In genomic region chr2:226540204-226540994, GRCh38 we compare ENCODE assay signal across 1 cellular context.
TF ChIP-seq lines count a peak whose summit lies in the region.

No MANE protein-coding gene starts in this region.

TF ChIP-seq in liver, 16 proteins besides CTCF, POLR2A, EP300 and RAD21 (continued from another document):
- TF ChIP-seq REST (IDR thresholded peaks at IDR 0.05) (no peak), FOXA2 (IDR thresholded peaks at IDR 0.05) (no peak), HNF4G (IDR thresholded peaks at IDR 0.05) (peak; percentile 74), YY1 (IDR thresholded peaks at IDR 0.05) (peak; percentile 29), TAF1 (conservative IDR thresholded peaks at IDR 0.05) (no peak)
